In genomic region chr14:21436567-21437062, GRCh38 we compare ENCODE assay signal across 2 cellular contexts.
TF ChIP-seq lines count a peak whose summit lies in the region.

No MANE protein-coding gene starts in this region.

TF ChIP-seq in HCT116, 20 proteins besides CTCF, POLR2A, EP300 and RAD21:
- TF ChIP-seq TCF7L2 (IDR thresholded peaks at IDR 0.05; ENCODE audit: borderline replicate concordance, extremely low read depth, insufficient read depth, insufficient read length): no peak
- no peak for TF ChIP-seq ZNF274 (IDR thresholded peaks at IDR 0.05; ENCODE audit: low read depth, low read length)
- no peak for TF ChIP-seq ZFX (IDR thresholded peaks at IDR 0.05)
- TF ChIP-seq EGR1 (IDR thresholded peaks at IDR 0.05; ENCODE audit: low read depth): no peak
- TF ChIP-seq SP1 (IDR thresholded peaks at IDR 0.05; ENCODE audit: low read depth): no peak
- TF ChIP-seq CEBPB (IDR thresholded peaks at IDR 0.05; ENCODE audit: low read depth): no peak
- no peak for TF ChIP-seq SRF (IDR thresholded peaks at IDR 0.05; ENCODE audit: low read depth)

TF ChIP-seq in HepG2, 621 proteins besides CTCF, POLR2A, EP300 and RAD21:
- TF ChIP-seq ZNF44 (CRISPR knock-in tag; IDR thresholded peaks at IDR 0.05) (0 out of 2 replicates have a peak, but pooled peaks have one; percentile 18), FOXC1 (CRISPR knock-in tag; IDR thresholded peaks at IDR 0.05; ENCODE audit: borderline replicate concordance) (no peak), ONECUT2 (CRISPR knock-in tag; IDR thresholded peaks at IDR 0.05) (no peak), RERE (CRISPR knock-in tag; IDR thresholded peaks at IDR 0.05; ENCODE audit: low read depth) (no peak), ZNF816 (CRISPR knock-in tag; IDR thresholded peaks at IDR 0.05; ENCODE audit: borderline replicate concordance) (0 out of 2 replicates have a peak, but pooled peaks have one; percentile 6), KDM6A (CRISPR knock-in tag; IDR thresholded peaks at IDR 0.05; ENCODE audit: low read depth) (0 out of 2 replicates have a peak, but pooled peaks have one; percentile 6), HOXA7 (CRISPR knock-in tag; IDR thresholded peaks at IDR 0.05) (no peak), KLF11 (CRISPR knock-in tag; IDR thresholded peaks at IDR 0.05) (peak; percentile 8; the same call in 1 of the 2 replicates), ZC3H13 (CRISPR knock-in tag; IDR thresholded peaks at IDR 0.05) (0 out of 2 replicates have a peak, but pooled peaks have one; percentile 3), ZSCAN20 (CRISPR knock-in tag; IDR thresholded peaks at IDR 0.05; ENCODE audit: borderline replicate concordance) (no peak), ZNF589 (CRISPR knock-in tag; conservative IDR thresholded peaks at IDR 0.05) (0 out of 2 replicates have a peak, but pooled peaks have one; percentile 10), HNRNPK (IDR thresholded peaks at IDR 0.05; ENCODE audit: low read depth, low read length, poor library complexity, severe bottlenecking) (no peak), TRAFD1 (CRISPR knock-in tag; IDR thresholded peaks at IDR 0.05; ENCODE audit: borderline replicate concordance) (no peak), ZNF614 (CRISPR knock-in tag; IDR thresholded peaks at IDR 0.05; ENCODE audit: borderline replicate concordance) (no peak), ZFP62 (CRISPR knock-in tag; IDR thresholded peaks at IDR 0.05) (no peak), ARID2 (CRISPR knock-in tag; IDR thresholded peaks at IDR 0.05; ENCODE audit: borderline replicate concordance) (0 out of 2 replicates have a peak, but pooled peaks have one; percentile 83)
- TF ChIP-seq, protein P1, sequence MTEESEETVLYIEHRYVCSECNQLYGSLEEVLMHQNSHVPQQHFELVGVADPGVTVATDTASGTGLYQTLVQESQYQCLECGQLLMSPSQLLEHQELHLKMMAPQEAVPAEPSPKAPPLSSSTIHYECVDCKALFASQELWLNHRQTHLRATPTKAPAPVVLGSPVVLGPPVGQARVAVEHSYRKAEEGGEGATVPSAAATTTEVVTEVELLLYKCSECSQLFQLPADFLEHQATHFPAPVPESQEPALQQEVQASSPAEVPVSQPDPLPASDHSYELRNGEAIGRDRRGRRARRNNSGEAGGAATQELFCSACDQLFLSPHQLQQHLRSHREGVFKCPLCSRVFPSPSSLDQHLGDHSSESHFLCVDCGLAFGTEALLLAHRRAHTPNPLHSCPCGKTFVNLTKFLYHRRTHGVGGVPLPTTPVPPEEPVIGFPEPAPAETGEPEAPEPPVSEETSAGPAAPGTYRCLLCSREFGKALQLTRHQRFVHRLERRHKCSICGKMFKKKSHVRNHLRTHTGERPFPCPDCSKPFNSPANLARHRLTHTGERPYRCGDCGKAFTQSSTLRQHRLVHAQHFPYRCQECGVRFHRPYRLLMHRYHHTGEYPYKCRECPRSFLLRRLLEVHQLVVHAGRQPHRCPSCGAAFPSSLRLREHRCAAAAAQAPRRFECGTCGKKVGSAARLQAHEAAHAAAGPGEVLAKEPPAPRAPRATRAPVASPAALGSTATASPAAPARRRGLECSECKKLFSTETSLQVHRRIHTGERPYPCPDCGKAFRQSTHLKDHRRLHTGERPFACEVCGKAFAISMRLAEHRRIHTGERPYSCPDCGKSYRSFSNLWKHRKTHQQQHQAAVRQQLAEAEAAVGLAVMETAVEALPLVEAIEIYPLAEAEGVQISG (CRISPR knock-in tag; IDR thresholded peaks at IDR 0.05): no peak
- TF ChIP-seq, protein P2, sequence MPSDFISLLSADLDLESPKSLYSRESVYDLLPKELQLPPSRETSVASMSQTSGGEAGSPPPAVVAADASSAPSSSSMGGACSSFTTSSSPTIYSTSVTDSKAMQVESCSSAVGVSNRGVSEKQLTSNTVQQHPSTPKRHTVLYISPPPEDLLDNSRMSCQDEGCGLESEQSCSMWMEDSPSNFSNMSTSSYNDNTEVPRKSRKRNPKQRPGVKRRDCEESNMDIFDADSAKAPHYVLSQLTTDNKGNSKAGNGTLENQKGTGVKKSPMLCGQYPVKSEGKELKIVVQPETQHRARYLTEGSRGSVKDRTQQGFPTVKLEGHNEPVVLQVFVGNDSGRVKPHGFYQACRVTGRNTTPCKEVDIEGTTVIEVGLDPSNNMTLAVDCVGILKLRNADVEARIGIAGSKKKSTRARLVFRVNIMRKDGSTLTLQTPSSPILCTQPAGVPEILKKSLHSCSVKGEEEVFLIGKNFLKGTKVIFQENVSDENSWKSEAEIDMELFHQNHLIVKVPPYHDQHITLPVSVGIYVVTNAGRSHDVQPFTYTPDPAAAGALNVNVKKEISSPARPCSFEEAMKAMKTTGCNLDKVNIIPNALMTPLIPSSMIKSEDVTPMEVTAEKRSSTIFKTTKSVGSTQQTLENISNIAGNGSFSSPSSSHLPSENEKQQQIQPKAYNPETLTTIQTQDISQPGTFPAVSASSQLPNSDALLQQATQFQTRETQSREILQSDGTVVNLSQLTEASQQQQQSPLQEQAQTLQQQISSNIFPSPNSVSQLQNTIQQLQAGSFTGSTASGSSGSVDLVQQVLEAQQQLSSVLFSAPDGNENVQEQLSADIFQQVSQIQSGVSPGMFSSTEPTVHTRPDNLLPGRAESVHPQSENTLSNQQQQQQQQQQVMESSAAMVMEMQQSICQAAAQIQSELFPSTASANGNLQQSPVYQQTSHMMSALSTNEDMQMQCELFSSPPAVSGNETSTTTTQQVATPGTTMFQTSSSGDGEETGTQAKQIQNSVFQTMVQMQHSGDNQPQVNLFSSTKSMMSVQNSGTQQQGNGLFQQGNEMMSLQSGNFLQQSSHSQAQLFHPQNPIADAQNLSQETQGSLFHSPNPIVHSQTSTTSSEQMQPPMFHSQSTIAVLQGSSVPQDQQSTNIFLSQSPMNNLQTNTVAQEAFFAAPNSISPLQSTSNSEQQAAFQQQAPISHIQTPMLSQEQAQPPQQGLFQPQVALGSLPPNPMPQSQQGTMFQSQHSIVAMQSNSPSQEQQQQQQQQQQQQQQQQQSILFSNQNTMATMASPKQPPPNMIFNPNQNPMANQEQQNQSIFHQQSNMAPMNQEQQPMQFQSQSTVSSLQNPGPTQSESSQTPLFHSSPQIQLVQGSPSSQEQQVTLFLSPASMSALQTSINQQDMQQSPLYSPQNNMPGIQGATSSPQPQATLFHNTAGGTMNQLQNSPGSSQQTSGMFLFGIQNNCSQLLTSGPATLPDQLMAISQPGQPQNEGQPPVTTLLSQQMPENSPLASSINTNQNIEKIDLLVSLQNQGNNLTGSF (CRISPR knock-in tag; IDR thresholded peaks at IDR 0.05): no peak
- TF ChIP-seq, protein P3, sequence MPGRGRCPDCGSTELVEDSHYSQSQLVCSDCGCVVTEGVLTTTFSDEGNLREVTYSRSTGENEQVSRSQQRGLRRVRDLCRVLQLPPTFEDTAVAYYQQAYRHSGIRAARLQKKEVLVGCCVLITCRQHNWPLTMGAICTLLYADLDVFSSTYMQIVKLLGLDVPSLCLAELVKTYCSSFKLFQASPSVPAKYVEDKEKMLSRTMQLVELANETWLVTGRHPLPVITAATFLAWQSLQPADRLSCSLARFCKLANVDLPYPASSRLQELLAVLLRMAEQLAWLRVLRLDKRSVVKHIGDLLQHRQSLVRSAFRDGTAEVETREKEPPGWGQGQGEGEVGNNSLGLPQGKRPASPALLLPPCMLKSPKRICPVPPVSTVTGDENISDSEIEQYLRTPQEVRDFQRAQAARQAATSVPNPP (CRISPR knock-in tag; IDR thresholded peaks at IDR 0.05): no peak
- TF ChIP-seq, protein P4, sequence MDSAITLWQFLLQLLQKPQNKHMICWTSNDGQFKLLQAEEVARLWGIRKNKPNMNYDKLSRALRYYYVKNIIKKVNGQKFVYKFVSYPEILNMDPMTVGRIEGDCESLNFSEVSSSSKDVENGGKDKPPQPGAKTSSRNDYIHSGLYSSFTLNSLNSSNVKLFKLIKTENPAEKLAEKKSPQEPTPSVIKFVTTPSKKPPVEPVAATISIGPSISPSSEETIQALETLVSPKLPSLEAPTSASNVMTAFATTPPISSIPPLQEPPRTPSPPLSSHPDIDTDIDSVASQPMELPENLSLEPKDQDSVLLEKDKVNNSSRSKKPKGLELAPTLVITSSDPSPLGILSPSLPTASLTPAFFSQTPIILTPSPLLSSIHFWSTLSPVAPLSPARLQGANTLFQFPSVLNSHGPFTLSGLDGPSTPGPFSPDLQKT (CRISPR knock-in tag; IDR thresholded peaks at IDR 0.05; ENCODE audit: borderline replicate concordance): no peak
